ENCODE assay signal across 18 cellular contexts in the genomic region with DNA sequence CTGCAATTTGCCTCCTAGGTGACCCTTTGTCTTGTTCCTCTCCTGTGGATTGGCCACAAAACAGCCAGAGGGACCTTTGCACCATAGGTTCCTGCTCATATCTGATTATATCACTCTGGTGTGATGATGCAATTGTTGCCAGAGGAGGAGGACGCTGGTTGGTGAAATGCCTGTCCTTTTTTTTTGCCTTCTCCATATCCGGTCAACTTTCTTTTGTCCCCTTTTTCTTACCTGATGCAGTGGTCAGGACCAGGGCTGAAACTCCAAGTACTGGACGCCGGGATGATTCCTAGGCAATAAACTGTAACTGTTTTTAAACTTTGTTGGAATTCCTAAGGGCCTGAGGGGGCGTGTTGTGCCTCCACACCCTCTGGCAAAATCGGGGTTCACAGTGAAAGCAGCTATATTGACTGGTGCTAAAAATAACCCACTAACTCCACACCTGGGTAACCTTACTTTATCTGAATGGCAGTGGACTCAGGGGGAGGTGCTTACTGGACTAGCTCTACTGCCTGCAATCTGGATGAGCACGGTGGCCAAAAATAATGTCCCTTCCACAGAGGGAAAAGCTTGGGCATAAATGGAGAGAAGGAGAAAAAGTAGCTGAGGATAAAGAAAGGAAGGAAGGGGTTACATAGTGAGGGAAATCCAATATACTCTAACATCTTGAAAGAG. TPM values are rescaled to one million over a fixed set of nuclear protein-coding genes. Genes with fewer than 3 reads are reported as not detected.
DNase-seq lines count a peak whose midpoint lies in the region; TF ChIP-seq lines count a peak whose summit lies in the region.
"Had no signal": no experiment of that assay in that cellular context is flagged by ENCODE, and none has a peak within 500 bp of the region (broad histone marks: within the 10 kb centered on the region; RNA-seq: fewer than 3 reads in every experiment).

No MANE protein-coding gene starts in this region.

- TF ChIP-seq CTCF in hepatocyte (IDR thresholded peaks at IDR 0.05; ENCODE audit: poor library complexity) (no peak), progenitor cell of endocrine pancreas (IDR thresholded peaks at IDR 0.05; ENCODE audit: unreplicated experiment) (no peak), right atrium auricular region (IDR thresholded peaks at IDR 0.05) (no peak)

- H3K4me3 Mint-ChIP-seq in progenitor cell of endocrine pancreas (ENCODE audit: low read depth) = no peak overlapping the region
- H3K4me3 Mint-ChIP-seq: activated naive CD8-positive, alpha-beta T cell treated with anti-CD3 and anti-CD28 coated beads for 36 hours; immature natural killer cell; naive thymus-derived CD8-positive, alpha-beta T cell had no signal

- no peaks in the 10 kb centered on the region for H3K36me3 Mint-ChIP-seq in progenitor cell of endocrine pancreas (ENCODE audit: insufficient read depth)
- H3K36me3 Mint-ChIP-seq: activated naive CD8-positive, alpha-beta T cell treated with anti-CD3 and anti-CD28 coated beads for 36 hours; immature natural killer cell; naive thymus-derived CD8-positive, alpha-beta T cell had no signal

- H3K9me3 Mint-ChIP-seq in progenitor cell of endocrine pancreas (ENCODE audit: low read depth) = no peaks in the 10 kb centered on the region
- H3K9me3 Mint-ChIP-seq: activated naive CD8-positive, alpha-beta T cell treated with anti-CD3 and anti-CD28 coated beads for 36 hours; immature natural killer cell had no signal

- 52% methylated on average over 7 of the region's 7 CpGs for WGBS in hepatocyte (ENCODE audit: low lambda C conversion rate, missing lambda C conversion rate)

- H3K27ac Mint-ChIP-seq in progenitor cell of endocrine pancreas = peak overlapping the region; percentile 63
- H3K27ac Mint-ChIP-seq: immature natural killer cell; naive thymus-derived CD8-positive, alpha-beta T cell had no signal

- peaks cover 2% of the 10 kb centered on the region for H3K27me3 Mint-ChIP-seq in progenitor cell of endocrine pancreas

- H3K9me3 ChIP-seq in NT2/D1 (ENCODE audit: insufficient read depth, low read length) = no peaks in the 10 kb centered on the region
- H3K9me3 ChIP-seq in hepatocyte (ENCODE audit: low read depth) = no peaks in the 10 kb centered on the region
- no peaks in the 10 kb centered on the region for H3K9me3 ChIP-seq in right atrium auricular region

- DNase-seq in SIG-M5 treated with dmso at 0.1 percent for 504 hours (lab: John Stamatoyannopoulos, UW; ENCODE audit: unreplicated experiment) (peak; percentile 3), SIG-M5 (lab: John Stamatoyannopoulos, UW) (no peak), NT2/D1 (ENCODE audit: low read depth, low spot score) (no peak), hepatocyte (ENCODE audit: low spot score) (peak; percentile 69), progenitor cell of endocrine pancreas (ENCODE audit: low spot score, unreplicated experiment) (no peak), COLO668 (lab: John Stamatoyannopoulos, UW; ENCODE audit: unreplicated experiment) (no peak), right atrium auricular region (ENCODE audit: low spot score) (no peak)
- DNase-seq in activated effector memory CD4-positive, alpha-beta T cell treated with anti-CD3 and anti-CD28 coated beads, Interleukin-2, amount 50 U/mL, for 16 hours = no peak
- DNase-seq: activated CD4-positive, alpha-beta T cell treated with anti-CD3 and anti-CD28 coated beads, Interleukin-2, amount 50 U/mL, for 4 hours; activated naive CD8-positive, alpha-beta T cell treated with anti-CD3 and anti-CD28 coated beads for 36 hours; DMS53; immature natural killer cell; Kasumi-1; naive thymus-derived CD8-positive, alpha-beta T cell; NCI-H1930; NCI-H524 treated with DMSO at 0.1 percent for 48 hours had no signal

- peak overlapping the region; percentile 61 for H3K4me2 ChIP-seq in hepatocyte

- no peaks in the 10 kb centered on the region for H3K27me3 ChIP-seq in NT2/D1 (ENCODE audit: insufficient read depth, insufficient read length)
- H3K27me3 ChIP-seq in hepatocyte = no peaks in the 10 kb centered on the region
- no peaks in the 10 kb centered on the region for H3K27me3 ChIP-seq in right atrium auricular region

- H3K9ac ChIP-seq in NT2/D1 (ENCODE audit: insufficient read length, low read depth) = peak overlapping the region; percentile 15

- H3K27ac ChIP-seq in hepatocyte = peak overlapping the region; percentile 81
- H3K27ac ChIP-seq in right atrium auricular region = no peak overlapping the region
- H3K27ac ChIP-seq: C4-2B, SK-N-MC had no signal

- H2AFZ ChIP-seq in hepatocyte = peak overlapping the region; percentile 8

- no peaks in the 10 kb centered on the region for H3K79me2 ChIP-seq in hepatocyte

- no peaks in the 10 kb centered on the region for H3K36me3 ChIP-seq in NT2/D1 (ENCODE audit: insufficient read depth, insufficient read length, low read length)
- H3K36me3 ChIP-seq in hepatocyte (replicated peaks; ENCODE audit: insufficient read depth, low read depth) = no peaks in the 10 kb centered on the region
- no peaks in the 10 kb centered on the region for H3K36me3 ChIP-seq in right atrium auricular region

- H3K4me3 ChIP-seq in NT2/D1 (ENCODE audit: insufficient read length, low read depth) (no peak overlapping the region), hepatocyte (no peak overlapping the region), right atrium auricular region (no peak overlapping the region)
- H3K4me3 ChIP-seq: SK-N-MC had no signal

- H4K20me1 ChIP-seq in hepatocyte (ENCODE audit: insufficient read depth, poor library complexity, severe bottlenecking) = no peaks in the 10 kb centered on the region

- H3K4me1 Mint-ChIP-seq in progenitor cell of endocrine pancreas (ENCODE audit: low read depth) = peaks cover 11% of the 10 kb centered on the region
- H3K4me1 Mint-ChIP-seq: activated naive CD8-positive, alpha-beta T cell treated with anti-CD3 and anti-CD28 coated beads for 36 hours; immature natural killer cell; naive thymus-derived CD8-positive, alpha-beta T cell had no signal

- H3K9me2 ChIP-seq in hepatocyte (replicated peaks; ENCODE audit: insufficient read depth) = no peaks in the 10 kb centered on the region

- H3K4me1 ChIP-seq in NT2/D1 (ENCODE audit: insufficient read depth, insufficient read length) = peaks cover 17% of the 10 kb centered on the region
- H3K4me1 ChIP-seq in hepatocyte (ENCODE audit: insufficient read depth) = peaks cover 33% of the 10 kb centered on the region
- H3K4me1 ChIP-seq in right atrium auricular region = no peaks in the 10 kb centered on the region

RNA-seq across cellular contexts. Expression of gene ZNF423, which starts 28.3 kb away (rescaled TPM):
- total RNA-seq in hepatocyte (7.6 and 11.8 TPM in 2 replicates), progenitor cell of endocrine pancreas (47.7 and 49.8 TPM in 2 replicates), right atrium auricular region (10 to 100 TPM in 1 of 2 donors, 1 to 10 TPM in 1; 8.5 to 10.7 TPM)
- 9.6 and 11.3 TPM in 2 replicates for polyA plus RNA-seq in hepatocyte
- total RNA-seq: activated naive CD8-positive, alpha-beta T cell treated with anti-CD3 and anti-CD28 coated beads for 36 hours; naive thymus-derived CD8-positive, alpha-beta T cell had no signal
- polyA plus RNA-seq: immature natural killer cell; naive thymus-derived CD8-positive, alpha-beta T cell had no signal

Comparison
In these comparisons a context has a peak if more than half of its experiments do, and no peak if none do; other contexts are left out.
1. DNase-seq: peak in SIG-M5 treated with dmso at 0.1 percent for 504 hours (single experiment) and hepatocyte (single experiment); none in SIG-M5 (single experiment), NT2/D1 (single experiment), progenitor cell of endocrine pancreas (single experiment), COLO668 (single experiment), activated effector memory CD4-positive, alpha-beta T cell treated with anti-CD3 and anti-CD28 coated beads, Interleukin-2, amount 50 U/mL, for 16 hours (single experiment) and right atrium auricular region (single experiment).